19 cellular contexts compared by ENCODE assay signal in the genomic region with DNA sequence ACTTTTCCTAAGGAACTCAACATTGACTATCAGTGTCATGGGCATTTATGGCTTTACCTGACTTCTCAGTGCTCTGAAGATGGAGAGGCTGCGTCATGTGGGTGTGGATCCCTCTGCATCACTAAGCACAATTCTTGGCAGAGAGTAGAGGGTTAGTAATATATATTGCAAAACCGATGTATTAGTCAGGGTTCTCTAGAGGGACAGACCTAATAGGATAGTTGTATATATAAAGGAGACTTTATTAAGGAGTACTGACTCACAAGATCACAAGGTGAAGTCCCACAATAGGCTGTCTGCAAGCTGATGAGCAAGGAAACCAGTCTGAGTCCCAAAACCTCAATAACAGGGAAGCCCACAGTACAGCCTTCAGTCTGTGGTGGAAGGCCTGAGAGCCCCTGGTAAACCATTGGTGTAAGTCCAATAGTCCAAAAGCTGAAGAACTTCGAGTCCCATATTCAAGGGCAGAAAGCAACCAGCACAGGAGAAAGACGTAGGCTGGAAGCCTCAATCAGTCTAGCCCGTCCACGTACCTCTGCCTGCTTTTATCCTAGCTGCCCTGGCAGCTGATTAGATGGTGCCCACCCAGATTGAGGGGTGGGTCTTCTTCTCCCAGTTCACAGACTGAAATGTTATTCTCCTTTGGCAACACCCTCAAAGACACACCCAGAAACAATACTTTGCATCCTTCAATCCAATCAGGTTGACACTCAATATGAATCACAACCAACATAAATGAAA.
DNase-seq lines count a peak whose midpoint lies in the region; ATAC-seq, FAIRE-seq and TF ChIP-seq lines count a peak whose summit lies in the region.
"Had no signal": no experiment of that assay in that cellular context is flagged by ENCODE, and none has a peak within 500 bp of the region (broad histone marks: within the 10 kb centered on the region; RNA-seq: fewer than 3 reads in every experiment).

No MANE protein-coding gene starts in this region.

- CTCF ChIA-PET in AG04450 (lab: Charles Lee), result no interaction called here

- H3K4me1 Mint-ChIP-seq in astrocyte (ENCODE audit: low read depth, unreplicated experiment), result peaks cover 15% of the 10 kb centered on the region

- no peaks in the 10 kb centered on the region for H3K27me3 ChIP-seq in AG04450 (ENCODE audit: control insufficient read depth, insufficient read depth, low read length)
- H3K27me3 ChIP-seq in astrocyte (ENCODE audit: insufficient read depth, low read length), result no peaks in the 10 kb centered on the region
- H3K27me3 ChIP-seq in keratinocyte (ENCODE audit: control insufficient read depth, extremely low read depth, insufficient read depth, low read length), result no peaks in the 10 kb centered on the region
- H3K27me3 ChIP-seq: BLaER1 treated with 17β-estradiol and CSF1 and Interleukin-3, amounts not matched to agents 10 nM and 100 nM; upper lobe of left lung had no signal

- DNase-seq in AG04450 (ENCODE audit: low read depth, low spot score) (peak; percentile 55), HFF-Myc (ENCODE audit: extremely low read depth, low read depth) (peak; percentile 5), astrocyte (ENCODE audit: low read depth) (peak; percentile 93), keratinocyte (ENCODE audit: low read depth, low spot score) (peak; percentile 83)
- no peak for DNase-seq in activated effector memory CD4-positive, alpha-beta T cell treated with Interleukin-2 at 50 U/mL for 16 hours
- DNase-seq: central memory CD4-positive, alpha-beta T cell; erythroblast; GF-D8; islet precursor cell; natural killer cell; NCI-H1436 treated with DMSO at 0.1 percent for 48 hours; NCI-H69; stimulated activated CD4-positive, alpha-beta T cell treated with anti-CD3 and anti-CD28 coated beads, Interleukin-12 subunit alpha, Interleukin-12 subunit beta, amount 100 ng/mL, for 4 hours; upper lobe of left lung had no signal

- no peaks in the 10 kb centered on the region for H3K9me1 ChIP-seq in keratinocyte (ENCODE audit: control insufficient read depth, extremely low read depth, insufficient read depth, low read length)

- dilution Hi-C loops in keratinocyte (cut with MboI; ENCODE audit: extremely low pct_ligation_motif_present, low sequenced_read_pairs), result no loop called here

- ATAC-seq in HG03432 (IDR thresholded peaks at IDR 0.05; ENCODE audit: unreplicated experiment), result no peak
- no peak for ATAC-seq in GM21526 (IDR thresholded peaks at IDR 0.05; ENCODE audit: low FRiP score, unreplicated experiment)
- ATAC-seq in GM18517 (IDR thresholded peaks at IDR 0.05; ENCODE audit: unreplicated experiment), result no peak

- H3K4me2 ChIP-seq in astrocyte (ENCODE audit: low read length), result no peak overlapping the region
- H3K4me2 ChIP-seq in keratinocyte (ENCODE audit: control insufficient read depth, extremely low read depth, insufficient read depth, low read depth, low read length), result peak overlapping the region; percentile 45

- H3K27ac ChIP-seq in AG04450 (ENCODE audit: low read depth, low read length) (no peak overlapping the region), astrocyte (ENCODE audit: low read depth, low read length) (peak overlapping the region; percentile 73), keratinocyte (ENCODE audit: control insufficient read depth, insufficient read depth, low read length) (peak overlapping the region; percentile 94)
- H3K27ac ChIP-seq: upper lobe of left lung had no signal

- POLR2A ChIA-PET in AG04450 (lab: Yijun Ruan, JAX), result interaction anchor here (0.7 kb wide), 1 partner anchor 54 kb away, joined by 4 read pairs; no protein-coding TSS in a partner anchor

- H3K4me3 ChIP-seq in AG04450 (ENCODE audit: low read depth, low read length) (no peak overlapping the region), HFF-Myc (replicated peaks; ENCODE audit: low read depth, low read length) (no peak overlapping the region), astrocyte (ENCODE audit: insufficient read depth, low read depth, low read length) (no peak overlapping the region), keratinocyte (ENCODE audit: control insufficient read depth in 2 of 3, extremely low read depth in 1 of 3, insufficient read depth in 2 of 3, low read depth in 1 of 3, low read length in 3 of 3) (no peak overlapping the region)
- H3K4me3 ChIP-seq: BLaER1 treated with 17β-estradiol and CSF1 and Interleukin-3, amounts not matched to agents 10 nM and 100 nM; upper lobe of left lung had no signal

- peaks cover 15% of the 10 kb centered on the region for H3K4me1 ChIP-seq in astrocyte (ENCODE audit: insufficient read depth, low read length)
- peaks cover 43% of the 10 kb centered on the region for H3K4me1 ChIP-seq in keratinocyte (ENCODE audit: control insufficient read depth, extremely low read depth, insufficient read depth, low read length)

- H3K4me3 Mint-ChIP-seq in astrocyte (ENCODE audit: unreplicated experiment), result no peak overlapping the region
- H3K4me3 Mint-ChIP-seq: natural killer cell had no signal

- TF ChIP-seq CTCF in AG04450 (IDR thresholded peaks at IDR 0.05; ENCODE audit: low read depth, low read length) (no peak), HFF-Myc (IDR thresholded peaks at IDR 0.05; ENCODE audit: low read depth, low read length, missing control alignments) (no peak), astrocyte (IDR thresholded peaks at IDR 0.05; ENCODE audit: insufficient read depth, low read depth, low read length) (no peak), keratinocyte (optimal IDR thresholded peaks at IDR 0.05 in 1 of 3, IDR thresholded peaks at IDR 0.05 in 1 of 3, conservative IDR thresholded peaks at IDR 0.05 in 1 of 3; ENCODE audit: extremely low read depth in 1 of 3, insufficient read depth in 2 of 3, low read length in 3 of 3) (no peak)

- H3K9ac ChIP-seq in astrocyte (ENCODE audit: low read length) (peak overlapping the region; percentile 33), keratinocyte (ENCODE audit: control insufficient read depth, extremely low read depth, insufficient read depth, low read length) (peak overlapping the region; percentile 75)
- H3K9ac ChIP-seq: BLaER1 treated with 17β-estradiol and CSF1 and Interleukin-3, amounts not matched to agents 10 nM and 100 nM had no signal

- no peaks in the 10 kb centered on the region for H3K9me3 Mint-ChIP-seq in astrocyte (ENCODE audit: unreplicated experiment)
- H3K9me3 Mint-ChIP-seq: natural killer cell had no signal

- H3K36me3 Mint-ChIP-seq in astrocyte (ENCODE audit: low read depth, unreplicated experiment), result no peaks in the 10 kb centered on the region
- H3K36me3 Mint-ChIP-seq: natural killer cell had no signal

- no peaks in the 10 kb centered on the region for H4K20me1 ChIP-seq in astrocyte (ENCODE audit: insufficient read depth, low read length)
- no peaks in the 10 kb centered on the region for H4K20me1 ChIP-seq in keratinocyte (ENCODE audit: control insufficient read depth, extremely low read depth, insufficient read depth, low read length)
- H4K20me1 ChIP-seq: BLaER1 treated with 17β-estradiol and CSF1 and Interleukin-3, amounts not matched to agents 10 nM and 100 nM had no signal

- H3K9me3 ChIP-seq in AG04450 (ENCODE audit: control insufficient read depth, insufficient read depth, low read length), result no peaks in the 10 kb centered on the region
- H3K9me3 ChIP-seq in astrocyte (ENCODE audit: insufficient read depth, low read depth, low read length), result no peaks in the 10 kb centered on the region
- no peaks in the 10 kb centered on the region for H3K9me3 ChIP-seq in keratinocyte (ENCODE audit: control insufficient read depth, low read depth, low read length)
- H3K9me3 ChIP-seq: upper lobe of left lung had no signal

- H3K27me3 Mint-ChIP-seq in astrocyte (ENCODE audit: low read depth, unreplicated experiment), result no peaks in the 10 kb centered on the region

- H3K36me3 ChIP-seq in astrocyte (ENCODE audit: insufficient read depth, low read length), result no peaks in the 10 kb centered on the region
- H3K36me3 ChIP-seq in keratinocyte (ENCODE audit: control insufficient read depth in 2 of 2, extremely low read depth in 1 of 2, insufficient read depth in 2 of 2, low read length in 2 of 2), result no peaks in the 10 kb centered on the region
- H3K36me3 ChIP-seq: BLaER1 treated with 17β-estradiol and CSF1 and Interleukin-3, amounts not matched to agents 10 nM and 100 nM; upper lobe of left lung had no signal

- H3K27ac Mint-ChIP-seq in astrocyte (ENCODE audit: unreplicated experiment), result no peak overlapping the region
- H3K27ac Mint-ChIP-seq: natural killer cell had no signal

- H3K79me2 ChIP-seq in astrocyte (ENCODE audit: insufficient read depth, low read length) (no peaks in the 10 kb centered on the region), keratinocyte (ENCODE audit: control insufficient read depth, insufficient read depth, low read length) (no peaks in the 10 kb centered on the region)

- FAIRE-seq in astrocyte (lab: Jason Lieb, UNC), result no peak
- FAIRE-seq in keratinocyte (lab: Jason Lieb, UNC), result peak; percentile 89
- FAIRE-seq: HTR-8/SVneo had no signal

- H2AFZ ChIP-seq in astrocyte (ENCODE audit: low read depth, low read length) (no peak overlapping the region), keratinocyte (ENCODE audit: control insufficient read depth, low read length) (no peak overlapping the region)
